Comparison of ENCODE assay signal across 23 cellular contexts in genomic region chr17:54983260-54983659, GRCh38. TPM values are rescaled to one million over a fixed set of nuclear protein-coding genes. Genes with fewer than 3 reads are reported as not detected.
DNase-seq lines count a peak whose midpoint lies in the region; ATAC-seq and TF ChIP-seq lines count a peak whose summit lies in the region.
"Had no signal": no experiment of that assay in that cellular context is flagged by ENCODE, and none has a peak within 500 bp of the region (broad histone marks: within the 10 kb centered on the region; RNA-seq: fewer than 3 reads in every experiment).

No MANE protein-coding gene starts in this region.

- no peaks in the 10 kb centered on the region for H3K9me3 Mint-ChIP-seq in stimulated activated naive B cell treated with anti-CD40 and anti-IgM and Interleukin-4, amounts not matched to agents 10 μg/mL and 1 μg/mL and 100 μg/mL, for 72 hours
- H3K9me3 Mint-ChIP-seq in WTC11: peaks cover 19% of the 10 kb centered on the region
- H3K9me3 Mint-ChIP-seq in activated naive CD4-positive, alpha-beta T cell treated with anti-CD3 and anti-CD28 coated beads for 36 hours: no peaks in the 10 kb centered on the region
- H3K9me3 Mint-ChIP-seq: activated CD8-positive, alpha-beta T cell treated with anti-CD3 and anti-CD28 coated beads for 36 hours had no signal

- TF ChIP-seq CTCF in WTC11 (IDR thresholded peaks at IDR 0.05): no peak

- POLR2A ChIA-PET in WTC11 (lab: Charles Lee): no interaction called here

- DNase-seq in stimulated activated naive B cell treated with anti-CD40 and anti-IgM and Interleukin-4, amounts not matched to agents 10 μg/mL and 1 μg/mL and 100 μg/mL, for 72 hours: no peak
- DNase-seq in WTC11 (ENCODE audit: low spot score): no peak
- no peak for DNase-seq in activated naive CD4-positive, alpha-beta T cell treated with anti-CD3 and anti-CD28 coated beads for 36 hours
- DNase-seq: ACHN; activated CD4-positive, CD25-positive, alpha-beta regulatory T cell treated with anti-CD3 and anti-CD28 coated beads, Interleukin-2, amount 50 U/mL, for 72 hours; activated CD8-positive, alpha-beta T cell treated with anti-CD3 and anti-CD28 coated beads for 36 hours; caudate nucleus; dermis blood vessel endothelial cell; H9; hypothalamus; immature natural killer cell; IMR-90; left colon; mesenchymal stem cell; NCI-H446; stimulated activated naive CD4-positive, alpha-beta T cell treated with Interleukin-2 at 50 U/mL for 16 hours had no signal

- no peak overlapping the region for H3K4me3 Mint-ChIP-seq in stimulated activated naive B cell treated with anti-CD40 and anti-IgM and Interleukin-4, amounts not matched to agents 10 μg/mL and 1 μg/mL and 100 μg/mL, for 72 hours
- H3K4me3 Mint-ChIP-seq in WTC11: no peak overlapping the region
- H3K4me3 Mint-ChIP-seq in activated naive CD4-positive, alpha-beta T cell treated with anti-CD3 and anti-CD28 coated beads for 36 hours: no peak overlapping the region
- H3K4me3 Mint-ChIP-seq: activated CD8-positive, alpha-beta T cell treated with anti-CD3 and anti-CD28 coated beads for 36 hours; activated naive CD8-positive, alpha-beta T cell; H9; immature natural killer cell; neural progenitor cell had no signal

- H3K4me1 Mint-ChIP-seq in stimulated activated naive B cell treated with anti-CD40 and anti-IgM and Interleukin-4, amounts not matched to agents 10 μg/mL and 1 μg/mL and 100 μg/mL, for 72 hours: no peaks in the 10 kb centered on the region
- 0 out of 2 replicates have a peak, but pooled peaks cover 2% of the 10 kb centered on the region for H3K4me1 Mint-ChIP-seq in WTC11
- H3K4me1 Mint-ChIP-seq in activated naive CD4-positive, alpha-beta T cell treated with anti-CD3 and anti-CD28 coated beads for 36 hours (ENCODE audit: low read depth): no peaks in the 10 kb centered on the region
- H3K4me1 Mint-ChIP-seq: H9, immature natural killer cell, neural progenitor cell had no signal

- no peak overlapping the region for H3K27ac Mint-ChIP-seq in stimulated activated naive B cell treated with anti-CD40 and anti-IgM and Interleukin-4, amounts not matched to agents 10 μg/mL and 1 μg/mL and 100 μg/mL, for 72 hours
- H3K27ac Mint-ChIP-seq in WTC11: no peak overlapping the region
- no peak overlapping the region for H3K27ac Mint-ChIP-seq in activated naive CD4-positive, alpha-beta T cell treated with anti-CD3 and anti-CD28 coated beads for 36 hours
- H3K27ac Mint-ChIP-seq: activated CD8-positive, alpha-beta T cell treated with anti-CD3 and anti-CD28 coated beads for 36 hours; activated naive CD8-positive, alpha-beta T cell; H9; immature natural killer cell; neural progenitor cell had no signal

- no peaks in the 10 kb centered on the region for H3K27me3 Mint-ChIP-seq in stimulated activated naive B cell treated with anti-CD40 and anti-IgM and Interleukin-4, amounts not matched to agents 10 μg/mL and 1 μg/mL and 100 μg/mL, for 72 hours
- H3K27me3 Mint-ChIP-seq in WTC11 (ENCODE audit: low read depth): no peaks in the 10 kb centered on the region
- H3K27me3 Mint-ChIP-seq in activated naive CD4-positive, alpha-beta T cell treated with anti-CD3 and anti-CD28 coated beads for 36 hours (ENCODE audit: low read depth): no peaks in the 10 kb centered on the region
- H3K27me3 Mint-ChIP-seq: activated CD8-positive, alpha-beta T cell treated with anti-CD3 and anti-CD28 coated beads for 36 hours; activated naive CD8-positive, alpha-beta T cell; progenitor cell of endocrine pancreas had no signal

- intact Hi-C loops in activated naive CD4-positive, alpha-beta T cell treated with anti-CD3 and anti-CD28 coated beads for 36 hours (cut with micrococcal nuclease): no loop called here

- peaks cover 2 to 12% of the 10 kb centered on the region in 2 donors for H3K36me3 Mint-ChIP-seq in stimulated activated naive B cell treated with anti-CD40 and anti-IgM and Interleukin-4, amounts not matched to agents 10 μg/mL and 1 μg/mL and 100 μg/mL, for 72 hours
- H3K36me3 Mint-ChIP-seq in WTC11: peaks cover 18% of the 10 kb centered on the region
- peaks cover 4% of the 10 kb centered on the region for H3K36me3 Mint-ChIP-seq in activated naive CD4-positive, alpha-beta T cell treated with anti-CD3 and anti-CD28 coated beads for 36 hours (ENCODE audit: low read depth)

- CTCF ChIA-PET in WTC11 (lab: Charles Lee): no interaction called here
- CTCF ChIA-PET in activated naive CD4-positive, alpha-beta T cell treated with anti-CD3 and anti-CD28 coated beads for 36 hours (lab: Charles Lee): no interaction called here

- ATAC-seq in GM18517 (IDR thresholded peaks at IDR 0.05; ENCODE audit: unreplicated experiment) (peak; percentile 76), GM21619 (IDR thresholded peaks at IDR 0.05; ENCODE audit: unreplicated experiment) (peak; percentile 80), HG03432 (IDR thresholded peaks at IDR 0.05; ENCODE audit: unreplicated experiment) (peak; percentile 63), WTC11 (no peak), GM21360 (IDR thresholded peaks at IDR 0.05; ENCODE audit: unreplicated experiment) (no peak)
- peak; percentile 82 to 84 for ATAC-seq in stimulated activated naive B cell treated with anti-CD40 and anti-IgM and Interleukin-4, amounts not matched to agents 10 μg/mL and 1 μg/mL and 100 μg/mL, for 72 hours (replicated peaks)
- ATAC-seq: activated CD8-positive, alpha-beta T cell treated with anti-CD3 and anti-CD28 coated beads for 36 hours; left colon had no signal

TF ChIP-seq in WTC11, 78 proteins besides CTCF, POLR2A, EP300 and RAD21 (continues in another document):
- no peak for TF ChIP-seq RORB (CRISPR knock-in tag; IDR thresholded peaks at IDR 0.05)
- no peak for TF ChIP-seq EMX1 (CRISPR knock-in tag; IDR thresholded peaks at IDR 0.05)
- no peak for TF ChIP-seq ZSCAN18 (CRISPR knock-in tag; IDR thresholded peaks at IDR 0.05)
- no peak for TF ChIP-seq ZBTB43 (CRISPR knock-in tag; IDR thresholded peaks at IDR 0.05)
- TF ChIP-seq ELF4 (CRISPR knock-in tag; IDR thresholded peaks at IDR 0.05; ENCODE audit: low read depth): no peak
- no peak for TF ChIP-seq ZMAT4 (CRISPR knock-in tag; IDR thresholded peaks at IDR 0.05)
- no peak for TF ChIP-seq USF1 (CRISPR knock-in tag; IDR thresholded peaks at IDR 0.05)
- no peak for TF ChIP-seq ATF3 (CRISPR knock-in tag; conservative IDR thresholded peaks at IDR 0.05)
- no peak for TF ChIP-seq NR2C2 (CRISPR knock-in tag; IDR thresholded peaks at IDR 0.05)
- TF ChIP-seq E2F5 (CRISPR knock-in tag; IDR thresholded peaks at IDR 0.05): no peak

RNA-seq across cellular contexts. Expression of gene STXBP4, which starts 14.7 kb away (rescaled TPM):
- total RNA-seq in WTC11 (2021): 9.4 to 12.0 TPM (median 9.8 TPM) in 3 replicates
- total RNA-seq in activated naive CD4-positive, alpha-beta T cell treated with anti-CD3 and anti-CD28 coated beads for 36 hours: 1 to 10 TPM; 4.5 to 5.3 TPM

RNA-seq across cellular contexts. Expression of gene COX11, which starts 14.8 kb away (rescaled TPM):
- 58.1 to 65.0 TPM (median 59.9 TPM) in 3 replicates for total RNA-seq in WTC11 (2021)
- 10 to 100 TPM; 48.6 to 50.0 TPM for total RNA-seq in activated naive CD4-positive, alpha-beta T cell treated with anti-CD3 and anti-CD28 coated beads for 36 hours

Comparison
In these comparisons a context has a peak if more than half of its experiments do, and no peak if none do; other contexts are left out.
1. ATAC-seq: peak in GM18517 (single experiment), GM21619 (single experiment), HG03432 (single experiment) and stimulated activated naive B cell treated with anti-CD40 and anti-IgM and Interleukin-4, amounts not matched to agents 10 μg/mL and 1 μg/mL and 100 μg/mL, for 72 hours (2 of 2); none in WTC11 (single experiment) and GM21360 (single experiment).